Comparison of ENCODE assay signal across 8 cellular contexts in the genomic region with DNA sequence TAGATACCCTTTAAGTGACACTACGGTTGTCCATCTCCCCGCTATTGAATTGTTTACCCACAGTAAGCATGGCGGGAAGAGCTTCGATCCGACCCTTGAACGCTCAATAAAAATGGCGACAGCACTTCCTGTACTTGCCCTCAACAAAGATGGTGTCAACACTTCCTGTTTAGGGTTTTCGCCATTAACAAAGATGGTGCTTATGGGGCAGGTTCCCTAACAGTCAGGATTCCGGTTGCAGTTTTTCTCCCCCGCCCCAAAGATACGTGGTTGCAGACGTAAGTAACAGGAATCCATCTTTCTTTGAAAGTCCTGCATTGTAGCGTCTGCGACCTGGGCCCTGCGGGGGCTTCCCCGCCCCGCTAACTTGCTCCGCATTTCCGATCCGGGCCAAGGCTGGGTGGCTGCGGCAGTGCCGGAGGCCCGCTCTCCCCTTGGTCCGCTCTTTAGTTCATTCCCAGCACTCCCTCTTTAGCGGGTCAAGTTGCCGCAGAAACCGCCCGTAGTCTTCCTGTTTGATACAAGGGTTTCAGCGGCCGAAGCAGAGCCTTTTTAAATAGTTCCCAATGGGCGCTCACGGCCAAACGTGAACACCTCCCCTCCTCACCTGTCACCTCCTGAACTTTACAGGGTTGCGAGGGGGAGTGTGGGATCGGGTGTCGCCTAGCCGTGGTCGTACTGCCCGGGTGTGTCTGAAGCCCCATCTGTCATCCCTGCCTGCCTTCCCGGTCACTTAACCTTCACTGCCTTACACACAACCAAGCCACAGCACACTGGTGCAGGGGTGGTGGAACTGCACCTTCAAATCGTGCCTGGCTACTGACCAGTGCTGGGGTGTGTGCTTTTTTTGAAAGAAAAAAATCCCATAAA. TPM values are rescaled to one million over a fixed set of nuclear protein-coding genes. Genes with fewer than 3 reads are reported as not detected.
DNase-seq lines count a peak whose midpoint lies in the region; ATAC-seq and TF ChIP-seq lines count a peak whose summit lies in the region.

A gene (plus strand): TSS at position 181 of the 870 bp plus-strand sequence.

- H3K9me3 ChIP-seq in adipocyte (ENCODE audit: control insufficient read depth, low read length) (no peaks in the 10 kb centered on the region), cardiac muscle cell (ENCODE audit: low read depth) (no peaks in the 10 kb centered on the region), parathyroid adenoma (ENCODE audit: control insufficient read depth, low read length) (no peaks in the 10 kb centered on the region), tibial nerve (no peaks in the 10 kb centered on the region)

- DNase-seq in NCI-H1417 treated with DMSO at 0.1 percent for 48 hours (lab: John Stamatoyannopoulos, UW) = peak; percentile 97
- DNase-seq in SW480 (ENCODE audit: low spot score) = peak; percentile 96
- peak; percentile 97 for DNase-seq in adipocyte (ENCODE audit: low read depth)
- DNase-seq in cardiac muscle cell (ENCODE audit: low read depth in 1 of 2, low spot score in 1 of 2) = peak; percentile 96 to 99
- DNase-seq in tibial nerve (ENCODE audit: low spot score in 2 of 2) = peak; percentile 64 to 84

- H3K27me3 ChIP-seq in adipocyte (replicated peaks; ENCODE audit: control insufficient read depth, insufficient read depth, low read length) (no peaks in the 10 kb centered on the region), cardiac muscle cell (no peaks in the 10 kb centered on the region), parathyroid adenoma (ENCODE audit: control insufficient read depth, insufficient read depth, low read length) (no peaks in the 10 kb centered on the region), tibial nerve (no peaks in the 10 kb centered on the region)

- peak; percentile 76 to 78 for TF ChIP-seq POLR2A in tibial nerve (IDR thresholded peaks at IDR 0.05)

- H3K9ac ChIP-seq in adipocyte (ENCODE audit: low read length) = peak within 1 kb of the TSS; percentile 96
- H3K9ac ChIP-seq in parathyroid adenoma = peak within 1 kb of the TSS; percentile 97

- H3K36me3 ChIP-seq in adipocyte (ENCODE audit: control insufficient read depth, insufficient read depth, low read length, severe bottlenecking) (no peaks in the 10 kb centered on the region), cardiac muscle cell (no peaks in the 10 kb centered on the region), parathyroid adenoma (ENCODE audit: control insufficient read depth, insufficient read depth, low read length) (no peaks in the 10 kb centered on the region), tibial nerve (peaks cover 0 to 14% (median 0%) of the 10 kb centered on the region in 3 donors)

- ATAC-seq in HG02763 (IDR thresholded peaks at IDR 0.05; ENCODE audit: unreplicated experiment) = peak; percentile 91

- peak within 1 kb of the TSS; percentile 98 for H3K4me2 ChIP-seq in parathyroid adenoma (ENCODE audit: low read length)

- WGBS in tibial nerve, 2 donors = 1% methylated on average over 40 to 41 of the region's 41 CpGs

- peaks cover 18% of the 10 kb centered on the region for H3K79me2 ChIP-seq in parathyroid adenoma

- peak within 1 kb of the TSS; percentile 97 for H3K27ac ChIP-seq in cardiac muscle cell
- H3K27ac ChIP-seq in parathyroid adenoma = peak within 1 kb of the TSS; percentile 100
- H3K27ac ChIP-seq in tibial nerve = peak within 1 kb of the TSS; percentile 85 to 99 (median 94)

- peak within 1 kb of the TSS; percentile 77 for H2AFZ ChIP-seq in parathyroid adenoma

- H3K4me1 ChIP-seq in adipocyte (ENCODE audit: control insufficient read depth, insufficient read depth, low read length) = peaks cover 5% of the 10 kb centered on the region
- H3K4me1 ChIP-seq in cardiac muscle cell (ENCODE audit: low read depth) = peaks cover 15% of the 10 kb centered on the region
- H3K4me1 ChIP-seq in parathyroid adenoma = peaks cover 57% of the 10 kb centered on the region
- H3K4me1 ChIP-seq in tibial nerve = peaks cover 0 to 18% (median 2%) of the 10 kb centered on the region in 4 donors

- peak; percentile 12; the same call in 1 of the 3 replicates for TF ChIP-seq CTCF in GM12872 (IDR thresholded peaks at IDR 0.05; ENCODE audit: insufficient read depth, low read depth, low read length)
- no peak for TF ChIP-seq CTCF in cardiac muscle cell (IDR thresholded peaks at IDR 0.05; ENCODE audit: low read depth, low read length)
- no peak for TF ChIP-seq CTCF in parathyroid adenoma (IDR thresholded peaks at IDR 0.05)
- TF ChIP-seq CTCF in tibial nerve (IDR thresholded peaks at IDR 0.05) = peak in 1 of 5 experiments; percentile 24

- peak; percentile 66 to 96 for TF ChIP-seq EP300 in tibial nerve (IDR thresholded peaks at IDR 0.05)

- H3K4me3 ChIP-seq in adipocyte (ENCODE audit: low read length) = peak within 1 kb of the TSS; percentile 95
- peak within 1 kb of the TSS; percentile 51 for H3K4me3 ChIP-seq in cardiac muscle cell
- peak within 1 kb of the TSS; percentile 87 for H3K4me3 ChIP-seq in parathyroid adenoma (ENCODE audit: low read depth, low read length)
- peak within 1 kb of the TSS; percentile 47 to 93 (median 64) for H3K4me3 ChIP-seq in tibial nerve

RNA-seq across cellular contexts. Expression of the gene that starts here (rescaled TPM):
- total RNA-seq in cardiac muscle cell = 32.5 and 37.9 TPM in 2 replicates
- polyA plus RNA-seq in cardiac muscle cell = 13.8 and 15.6 TPM in 2 replicates
- 10 to 100 TPM; 51.0 to 86.3 (median 56.6) TPM for total RNA-seq in tibial nerve

Comparison
In these comparisons a context has a peak if more than half of its experiments do, and no peak if none do; other contexts are left out.
1. Peak in every context shown above with its lines: DNase-seq, ATAC-seq, H3K4me3 ChIP-seq and H3K27ac ChIP-seq.